ENCODE assay signal across 2 cellular contexts in the genomic region with DNA sequence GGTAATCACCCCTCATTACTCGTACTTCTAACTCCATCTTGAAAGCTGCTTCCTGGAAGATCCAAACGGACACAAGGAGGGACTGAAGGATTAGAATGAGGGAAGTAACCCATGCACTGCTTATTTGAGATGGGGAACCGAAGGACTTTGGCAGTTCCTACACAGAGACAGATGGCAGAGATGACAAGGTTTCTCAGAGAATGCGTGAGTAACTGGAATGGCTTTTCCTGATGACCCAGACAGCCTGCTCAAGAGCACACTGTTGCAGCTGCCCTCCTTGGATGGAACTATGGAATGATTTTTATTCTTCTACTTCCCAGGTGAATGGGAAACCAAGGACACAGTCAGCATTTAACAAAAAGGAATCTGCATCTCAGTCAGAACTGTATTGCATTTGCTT.
TF ChIP-seq lines count a peak whose summit lies in the region.

No MANE protein-coding gene starts in this region.

TF ChIP-seq in IMR-90, 13 proteins besides CTCF, POLR2A, EP300 and RAD21:
- no peak for TF ChIP-seq CEBPB (IDR thresholded peaks at IDR 0.05; ENCODE audit: low read depth, low read length)
- TF ChIP-seq MAFK (IDR thresholded peaks at IDR 0.05; ENCODE audit: low read depth, low read length), result no peak
TF ChIP-seq in IMR-90: peak in this region for 0.

TF ChIP-seq in endothelial cell of umbilical vein, 7 proteins besides CTCF, POLR2A, EP300 and RAD21:
- TF ChIP-seq EZH2 (IDR thresholded peaks at IDR 0.05; ENCODE audit: borderline replicate concordance, low read depth, low read length, severe bottlenecking) (no peak), JUN (IDR thresholded peaks at IDR 0.05; ENCODE audit: borderline replicate concordance, insufficient read depth, insufficient read length, low read depth) (no peak), POLR2AphosphoS5 (IDR thresholded peaks at IDR 0.05; ENCODE audit: insufficient read depth, low read depth, low read length) (no peak), MYC (IDR thresholded peaks at IDR 0.05; ENCODE audit: low read depth, low read length) (no peak), GATA2 (IDR thresholded peaks at IDR 0.05; ENCODE audit: insufficient read depth, insufficient read length, low read depth, low read length) (no peak), FOS (IDR thresholded peaks at IDR 0.05; ENCODE audit: borderline replicate concordance, insufficient read depth, low read length) (no peak)
- TF ChIP-seq, protein P1, sequence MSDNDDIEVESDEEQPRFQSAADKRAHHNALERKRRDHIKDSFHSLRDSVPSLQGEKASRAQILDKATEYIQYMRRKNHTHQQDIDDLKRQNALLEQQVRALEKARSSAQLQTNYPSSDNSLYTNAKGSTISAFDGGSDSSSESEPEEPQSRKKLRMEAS (IDR thresholded peaks at IDR 0.05; ENCODE audit: insufficient read depth, insufficient read length), result no peak
